In the genomic region with DNA sequence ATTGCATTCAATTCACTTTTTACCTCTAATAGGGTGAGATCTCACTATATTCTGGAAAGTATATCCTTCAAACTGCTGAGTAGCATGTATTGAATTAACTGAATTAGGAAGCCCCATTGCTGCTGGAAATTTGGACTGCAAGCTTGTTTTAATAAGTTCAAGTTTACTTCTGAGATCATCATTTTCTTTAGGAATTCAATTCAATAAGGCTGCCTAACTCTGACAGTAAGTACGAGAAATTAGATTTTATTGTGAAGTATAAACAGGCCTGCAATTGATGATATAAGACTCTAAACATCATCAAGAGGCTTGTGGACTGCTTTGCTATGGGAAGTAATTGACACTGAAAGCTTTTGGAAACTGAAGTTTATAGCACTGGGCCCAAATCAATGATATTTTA, we compare ENCODE assay signal across 30 cellular contexts.
"Had no signal": no experiment of that assay in that cellular context is flagged by ENCODE, and none has a peak within 500 bp of the region (broad histone marks: within the 10 kb centered on the region; RNA-seq: fewer than 3 reads in every experiment).

No MANE protein-coding gene starts in this region.

- DNase-seq: activated CD4-positive, alpha-beta memory T cell treated with anti-CD3 and anti-CD28 coated beads, Interleukin-2, amount 10 ng/mL, durations not matched to agents 7 days and 5 days; activated CD4-positive, alpha-beta T cell treated with anti-CD3 and anti-CD28 coated beads for 1 hour; activated CD4-positive, alpha-beta T cell treated with anti-CD3 and anti-CD28 coated beads, Interleukin-2, amount 10 ng/mL, durations not matched to agents 7 days and 5 days; activated CD8-positive, alpha-beta memory T cell treated with anti-CD3 and anti-CD28 coated beads, Interleukin-2, amount 50 U/mL, for 48 hours; activated gamma-delta T cell; activated naive CD4-positive, alpha-beta T cell treated with anti-CD3 and anti-CD28 coated beads, Interleukin-2, amount 10 ng/mL, durations not matched to agents 7 days and 5 days; activated T-cell treated with anti-CD3 and anti-CD28 coated beads, Interleukin-2, amount 50 U/mL, for 24 hours; amygdala; effector CD4-positive, alpha-beta T cell; esophagus squamous epithelium; hippocampal formation; left cardiac atrium; natural killer cell; occipital lobe; right cardiac atrium; stimulated activated CD4-positive, alpha-beta T cell treated with anti-CD3 and anti-CD28 coated beads, Interleukin-1b, Interleukin-23, amount 100 ng/mL, for 48 hours; stimulated activated CD4-positive, alpha-beta T cell treated with anti-CD3 and anti-CD28 coated beads, Interleukin-4, amount 100 ng/mL, for 4 hours; stimulated activated naive B cell treated with anti-CD40 and anti-IgM and Interleukin-4, amounts not matched to agents 10 μg/mL and 1 μg/mL and 100 μg/mL, for 72 hours; stomach; T-helper 2 cell; upper lobe of right lung had no signal

- H3K4me1 ChIP-seq: esophagus squamous epithelium, neural progenitor cell had no signal

- H3K9ac ChIP-seq: neural progenitor cell had no signal

- FAIRE-seq: colon, endometrium had no signal

- H3K27me3 ChIP-seq: esophagus squamous epithelium, gastrocnemius medialis, neural progenitor cell, stomach, suprapubic skin, tibial artery, upper lobe of right lung had no signal

- H3K36me3 Mint-ChIP-seq: activated naive CD4-positive, alpha-beta T cell treated with anti-CD3 and anti-CD28 coated beads, Interleukin-2, amount 10 ng/mL, durations not matched to agents 7 days and 5 days; memory B cell; natural killer cell; stimulated activated naive B cell treated with anti-CD40 and anti-IgM and Interleukin-4, amounts not matched to agents 10 μg/mL and 1 μg/mL and 100 μg/mL, for 72 hours; WTC11 had no signal

- H3K9me3 ChIP-seq: esophagus squamous epithelium, gastrocnemius medialis, stomach, suprapubic skin, tibial artery, upper lobe of right lung had no signal

- H3K4me3 ChIP-seq: esophagus squamous epithelium, gastrocnemius medialis, neural progenitor cell, skin epidermis, stomach, suprapubic skin, tibial artery, upper lobe of right lung had no signal

- H3K9me3 Mint-ChIP-seq: activated CD4-positive, alpha-beta memory T cell treated with anti-CD3 and anti-CD28 coated beads, Interleukin-2, amount 10 ng/mL, durations not matched to agents 7 days and 5 days; activated CD4-positive, alpha-beta T cell treated with anti-CD3 and anti-CD28 coated beads, Interleukin-2, amount 10 ng/mL, durations not matched to agents 7 days and 5 days; activated naive CD4-positive, alpha-beta T cell treated with anti-CD3 and anti-CD28 coated beads, Interleukin-2, amount 10 ng/mL, durations not matched to agents 7 days and 5 days; activated T-cell treated with anti-CD3 and anti-CD28 coated beads, Interleukin-2, amount 50 U/mL, for 24 hours; memory B cell; natural killer cell had no signal

- H3K4me2 ChIP-seq: neural progenitor cell had no signal

- H3K27ac ChIP-seq: esophagus squamous epithelium, gastrocnemius medialis, neural progenitor cell, stomach, suprapubic skin, tibial artery, upper lobe of right lung had no signal

- H3K27ac Mint-ChIP-seq: activated CD4-positive, alpha-beta memory T cell treated with anti-CD3 and anti-CD28 coated beads, Interleukin-2, amount 10 ng/mL, durations not matched to agents 7 days and 5 days; activated CD4-positive, alpha-beta T cell treated with anti-CD3 and anti-CD28 coated beads, Interleukin-2, amount 10 ng/mL, durations not matched to agents 7 days and 5 days; activated naive CD4-positive, alpha-beta T cell treated with anti-CD3 and anti-CD28 coated beads, Interleukin-2, amount 10 ng/mL, durations not matched to agents 7 days and 5 days; activated T-cell treated with anti-CD3 and anti-CD28 coated beads, Interleukin-2, amount 50 U/mL, for 24 hours; memory B cell; natural killer cell; neural progenitor cell; stimulated activated naive B cell treated with anti-CD40 and anti-IgM and Interleukin-4, amounts not matched to agents 10 μg/mL and 1 μg/mL and 100 μg/mL, for 72 hours; WTC11 had no signal

- H3K4me1 Mint-ChIP-seq: activated CD4-positive, alpha-beta memory T cell treated with anti-CD3 and anti-CD28 coated beads, Interleukin-2, amount 10 ng/mL, durations not matched to agents 7 days and 5 days; activated CD4-positive, alpha-beta T cell treated with anti-CD3 and anti-CD28 coated beads, Interleukin-2, amount 10 ng/mL, durations not matched to agents 7 days and 5 days; activated naive CD4-positive, alpha-beta T cell treated with anti-CD3 and anti-CD28 coated beads, Interleukin-2, amount 10 ng/mL, durations not matched to agents 7 days and 5 days; memory B cell; natural killer cell had no signal

- H3K27me3 Mint-ChIP-seq: activated CD4-positive, alpha-beta T cell treated with anti-CD3 and anti-CD28 coated beads, Interleukin-2, amount 10 ng/mL, durations not matched to agents 7 days and 5 days had no signal

- H2AFZ ChIP-seq: neural progenitor cell had no signal

- H3K4me3 Mint-ChIP-seq: activated CD4-positive, alpha-beta memory T cell treated with anti-CD3 and anti-CD28 coated beads, Interleukin-2, amount 10 ng/mL, durations not matched to agents 7 days and 5 days; activated CD4-positive, alpha-beta T cell treated with anti-CD3 and anti-CD28 coated beads, Interleukin-2, amount 10 ng/mL, durations not matched to agents 7 days and 5 days; activated naive CD4-positive, alpha-beta T cell treated with anti-CD3 and anti-CD28 coated beads, Interleukin-2, amount 10 ng/mL, durations not matched to agents 7 days and 5 days; activated T-cell treated with anti-CD3 and anti-CD28 coated beads, Interleukin-2, amount 50 U/mL, for 24 hours; memory B cell; natural killer cell; neural progenitor cell; stimulated activated naive B cell treated with anti-CD40 and anti-IgM and Interleukin-4, amounts not matched to agents 10 μg/mL and 1 μg/mL and 100 μg/mL, for 72 hours; WTC11 had no signal

- H3K36me3 ChIP-seq: esophagus squamous epithelium, gastrocnemius medialis, neural progenitor cell, stomach, suprapubic skin, tibial artery, upper lobe of right lung had no signal

- ATAC-seq: natural killer cell, WTC11 had no signal
